ENCODE assay signal across 9 cellular contexts in the genomic region with DNA sequence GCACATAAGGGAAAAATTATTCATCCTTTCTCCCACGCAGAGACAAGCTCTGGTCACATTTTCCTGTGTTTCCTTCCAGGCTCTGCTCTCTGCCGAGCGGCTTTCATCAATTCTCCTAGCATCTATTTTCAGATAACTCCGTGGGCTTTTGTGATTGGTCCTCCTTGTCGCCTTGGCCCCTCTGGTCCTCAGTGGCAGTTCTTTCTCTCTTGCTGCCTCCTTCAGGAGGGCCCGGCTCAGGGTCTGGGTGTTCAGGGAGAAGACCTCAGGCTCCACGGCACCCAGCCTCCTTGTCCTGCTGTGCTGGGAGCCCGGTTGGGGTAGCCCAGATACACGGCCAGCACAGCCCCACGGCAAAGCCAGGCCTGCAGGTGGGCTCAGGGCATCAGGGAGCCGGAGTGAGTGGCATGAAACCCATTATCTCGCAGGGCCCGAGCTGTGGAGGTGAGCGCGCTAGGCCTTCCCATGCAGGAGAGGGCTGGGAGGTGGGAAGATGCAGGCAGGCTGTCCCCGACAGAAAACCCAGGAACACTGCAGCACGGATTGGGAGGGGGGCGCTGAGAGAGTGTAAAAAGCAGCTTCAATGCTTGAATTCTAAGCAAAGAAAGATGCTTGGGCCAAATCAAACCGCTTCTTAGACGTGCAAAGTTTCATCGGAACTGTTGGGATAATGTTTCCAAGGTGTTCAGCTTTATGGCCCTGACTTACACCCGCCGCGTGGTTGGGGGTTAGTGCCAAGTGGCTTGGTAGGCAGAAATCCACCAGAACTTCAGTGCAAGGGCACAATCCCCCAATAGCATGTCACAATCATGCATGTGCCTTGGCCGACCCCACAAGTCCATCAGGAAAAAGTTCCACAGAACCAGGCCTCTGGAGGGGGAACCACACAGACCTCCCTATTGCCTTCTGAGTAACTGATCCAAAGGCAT.
A peak's percentile ranks its signal among the peaks of the same experiment; 100 is the strongest.
DNase-seq lines count a peak whose midpoint lies in the region; ATAC-seq, FAIRE-seq and TF ChIP-seq lines count a peak whose summit lies in the region.
"Had no signal": no experiment of that assay in that cellular context is flagged by ENCODE, and none has a peak within 500 bp of the region (broad histone marks: within the 10 kb centered on the region; RNA-seq: fewer than 3 reads in every experiment).

No MANE protein-coding gene starts in this region.

- no peaks in the 10 kb centered on the region for H3K27me3 ChIP-seq in A673 (replicated peaks; ENCODE audit: insufficient read depth, low read depth, low read length, poor library complexity)
- no peaks in the 10 kb centered on the region for H3K27me3 ChIP-seq in muscle layer of duodenum (ENCODE audit: low read depth, low read length)

- H3K4me1 ChIP-seq in A673 (ENCODE audit: insufficient read depth, low read length, poor library complexity, severe bottlenecking) = peaks cover 47% of the 10 kb centered on the region
- H3K4me1 ChIP-seq in muscle layer of duodenum (ENCODE audit: control insufficient read depth in 1 of 2, insufficient read depth in 2 of 2, low read length in 2 of 2) = peaks cover 33 to 64% of the 10 kb centered on the region in 2 donors

- no peaks in the 10 kb centered on the region for H3K36me3 ChIP-seq in A673 (ENCODE audit: insufficient read depth, low read length, poor library complexity, severe bottlenecking)
- H3K36me3 ChIP-seq in muscle layer of duodenum (ENCODE audit: control insufficient read depth in 1 of 2, insufficient read depth in 2 of 2, low read length in 2 of 2) = peaks cover 0 to 16% of the 10 kb centered on the region in 2 donors

- peaks cover 16% of the 10 kb centered on the region for H3K4me1 Mint-ChIP-seq in stimulated activated effector memory CD8-positive, alpha-beta T cell treated with anti-CD3 and anti-CD28 coated beads, Interleukin-12 subunit alpha, Interleukin-12 subunit beta, amount 100 ng/mL, for 72 hours

- POLR2A ChIA-PET in A673 (lab: Charles Lee; ENCODE audit: low non-redundant PET) = no interaction called here

- H3K9me3 ChIP-seq in A673 (ENCODE audit: low read depth, low read length, poor library complexity, severe bottlenecking) (no peaks in the 10 kb centered on the region), muscle layer of duodenum (ENCODE audit: control insufficient read depth in 1 of 2, low read length in 2 of 2) (no peaks in the 10 kb centered on the region)

- BruUV-seq in A673 (replicated peaks; lab: Mats Ljungman, UMichigan) = no TSS peak

- peak overlapping the region; percentile 56 for H3K27ac ChIP-seq in A673 (ENCODE audit: low read depth, low read length, poor library complexity, severe bottlenecking)
- H3K27ac ChIP-seq in caudate nucleus (ENCODE audit: low read depth, low read length) = peak overlapping the region; percentile 99
- peak overlapping the region; percentile 90 for H3K27ac ChIP-seq in muscle layer of duodenum (ENCODE audit: low read length)

- H3K4me3 ChIP-seq in A673 (ENCODE audit: low read depth, low read length, poor library complexity, severe bottlenecking) = no peak overlapping the region
- peak overlapping the region in 1 of 2 donors; percentile 21 for H3K4me3 ChIP-seq in muscle layer of duodenum (ENCODE audit: low read depth in 1 of 2, low read length in 2 of 2)

- CTCF ChIA-PET in A673 (lab: Charles Lee) = interaction anchor here (0.7 kb wide), 1 partner anchor 52 kb away, joined by 3 read pairs; no protein-coding TSS in a partner anchor

- TF ChIP-seq CTCF in A673 (conservative IDR thresholded peaks at IDR 0.05; ENCODE audit: low read depth, low read length) = no peak
- no peak for TF ChIP-seq CTCF in D721Med (IDR thresholded peaks at IDR 0.05; ENCODE audit: insufficient read depth, missing control alignments)

- intact Hi-C loops in A673 (cut with micrococcal nuclease; ENCODE audit: unreplicated experiment) = no loop called here

- H3K36me3 Mint-ChIP-seq in stimulated activated effector memory CD8-positive, alpha-beta T cell treated with anti-CD3 and anti-CD28 coated beads, Interleukin-12 subunit alpha, Interleukin-12 subunit beta, amount 100 ng/mL, for 72 hours = peaks cover 5% of the 10 kb centered on the region

- H3K27ac Mint-ChIP-seq in stimulated activated effector memory CD8-positive, alpha-beta T cell treated with anti-CD3 and anti-CD28 coated beads, Interleukin-12 subunit alpha, Interleukin-12 subunit beta, amount 100 ng/mL, for 72 hours = no peak overlapping the region

- no peak for FAIRE-seq in D721Med (lab: Jason Lieb, UNC)

- no peak for ATAC-seq in HG02885 (IDR thresholded peaks at IDR 0.05; ENCODE audit: poor library complexity, unreplicated experiment)
- ATAC-seq in stimulated activated effector memory CD8-positive, alpha-beta T cell treated with anti-CD3 and anti-CD28 coated beads, Interleukin-12 subunit alpha, Interleukin-12 subunit beta, amount 100 ng/mL, for 72 hours = no peak

- DNase-seq in A673 (ENCODE audit: low spot score) (no peak), M059J (ENCODE audit: low read depth) (peak; percentile 15), caudate nucleus (lab: John Stamatoyannopoulos, UW) (no peak), GDM1 (lab: John Stamatoyannopoulos, UW) (no peak), D721Med (ENCODE audit: insufficient read length, low spot score) (no peak)
- DNase-seq in stimulated activated effector memory CD8-positive, alpha-beta T cell treated with anti-CD3 and anti-CD28 coated beads, Interleukin-12 subunit alpha, Interleukin-12 subunit beta, amount 100 ng/mL, for 72 hours (ENCODE audit: low spot score in 2 of 2) = no peak
- DNase-seq: activated gamma-delta T cell treated with Interleukin-2 at 50 U/mL for 16 hours had no signal

- H3K9me3 Mint-ChIP-seq in stimulated activated effector memory CD8-positive, alpha-beta T cell treated with anti-CD3 and anti-CD28 coated beads, Interleukin-12 subunit alpha, Interleukin-12 subunit beta, amount 100 ng/mL, for 72 hours = no peaks in the 10 kb centered on the region

- H3K4me3 Mint-ChIP-seq in stimulated activated effector memory CD8-positive, alpha-beta T cell treated with anti-CD3 and anti-CD28 coated beads, Interleukin-12 subunit alpha, Interleukin-12 subunit beta, amount 100 ng/mL, for 72 hours = no peak overlapping the region
